ENCODE assay signal across 23 cellular contexts in genomic region chr2:169865492-169865891, GRCh38.
"Had no signal": no experiment of that assay in that cellular context is flagged by ENCODE, and none has a peak within 500 bp of the region (broad histone marks: within the 10 kb centered on the region; RNA-seq: fewer than 3 reads in every experiment).

No MANE protein-coding gene starts in this region.

- H3K4me1 ChIP-seq: SJSA1 had no signal

- H3K27ac ChIP-seq: KMS-11, SJSA1, SK-N-MC had no signal

- H3K9me3 ChIP-seq: SJSA1 had no signal

- H3K9ac ChIP-seq: KMS-11 had no signal

- H3K9me3 Mint-ChIP-seq: IgD-negative memory B cell had no signal

- H3K4me3 ChIP-seq: K562, SJSA1, SK-N-MC had no signal

- H3K4me2 ChIP-seq: KMS-11 had no signal

- H3K27me3 Mint-ChIP-seq: IgD-negative memory B cell had no signal

- ATAC-seq: HepG2, K562 had no signal

- H3K27me3 ChIP-seq: SJSA1 had no signal

- DNase-seq: MV-4-11, NCI-H1048, NCI-H1105, NCI-H1417, NCI-H1436 treated with DMSO at 0.1 percent for 48 hours, NCI-H1694, NCI-H187 treated with DMSO at 0.1 percent for 48 hours, NCI-H2029 treated with DMSO at 0.1 percent for 48 hours, NCI-H2171, NCI-H226, NCI-H446, NCI-H510A, NCI-H524 treated with DMSO at 0.1 percent for 48 hours, NCI-H69, NCI-H774, RPMI8226, SIG-M5 had no signal
